13 cellular contexts compared by ENCODE assay signal in the genomic region with DNA sequence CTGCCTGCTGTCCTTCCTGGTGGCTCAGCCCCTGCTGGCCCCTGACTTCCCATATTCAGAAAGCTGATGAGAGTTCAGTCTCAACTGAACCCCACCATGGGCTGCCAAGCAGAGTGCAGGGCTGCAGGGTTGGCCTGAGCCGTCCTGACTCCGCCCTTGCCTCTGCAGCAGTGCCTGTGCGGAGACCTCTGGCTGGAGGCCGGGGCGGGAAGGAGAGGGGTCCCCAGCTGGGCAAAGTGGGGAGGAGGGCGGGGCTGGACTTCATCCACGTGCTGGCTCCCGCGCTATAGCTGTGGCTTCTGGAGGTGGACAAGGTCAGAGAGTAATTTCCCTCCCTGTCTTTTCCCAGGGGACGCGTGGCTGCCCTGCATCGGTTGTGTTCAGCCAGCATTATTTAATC. TPM values are rescaled to one million over a fixed set of nuclear protein-coding genes. Genes with fewer than 3 reads are reported as not detected.
"Had no signal": no experiment of that assay in that cellular context is flagged by ENCODE, and none has a peak within 500 bp of the region (broad histone marks: within the 10 kb centered on the region; RNA-seq: fewer than 3 reads in every experiment).

No MANE protein-coding gene starts in this region.

- ATAC-seq: esophagus mucosa, T-helper 17 cell had no signal

- DNase-seq: activated CD4-positive, alpha-beta T cell treated with anti-CD3 and anti-CD28 coated beads for 48 hours; activated T-cell treated with anti-CD3 and anti-CD28 coated beads, Interleukin-2, amount 50 U/mL, for 24 hours; adrenal gland; hippocampal formation; stimulated activated CD4-positive, alpha-beta T cell treated with anti-CD3 and anti-CD28 coated beads, Interleukin-2, amount 100 ng/mL, for 24 hours; stomach; T-helper 17 cell; WERI-Rb-1 had no signal

RNA-seq across cellular contexts. Expression of gene GLB1L3, which starts 13.6 kb away (rescaled TPM):
- total RNA-seq: cardiac muscle cell, esophagus mucosa, osteoblast, stomach, thoracic aorta, ureter had no signal
